ENCODE assay signal across 4 cellular contexts in genomic region chr11:68632375-68632774, GRCh38. TPM values are rescaled to one million over a fixed set of nuclear protein-coding genes. Genes with fewer than 3 reads are reported as not detected.
"Had no signal": no experiment of that assay in that cellular context is flagged by ENCODE, and none has a peak within 500 bp of the region (broad histone marks: within the 10 kb centered on the region; RNA-seq: fewer than 3 reads in every experiment).

No MANE protein-coding gene starts in this region.

RNA-seq across cellular contexts. Expression of gene GAL, which starts 52.0 kb away (rescaled TPM):
- total RNA-seq: H4, HepG2, HT1080 had no signal
- polyA plus RNA-seq: HepG2, IgD-negative memory B cell had no signal
